1 cellular context compared by ENCODE assay signal in the genomic region with DNA sequence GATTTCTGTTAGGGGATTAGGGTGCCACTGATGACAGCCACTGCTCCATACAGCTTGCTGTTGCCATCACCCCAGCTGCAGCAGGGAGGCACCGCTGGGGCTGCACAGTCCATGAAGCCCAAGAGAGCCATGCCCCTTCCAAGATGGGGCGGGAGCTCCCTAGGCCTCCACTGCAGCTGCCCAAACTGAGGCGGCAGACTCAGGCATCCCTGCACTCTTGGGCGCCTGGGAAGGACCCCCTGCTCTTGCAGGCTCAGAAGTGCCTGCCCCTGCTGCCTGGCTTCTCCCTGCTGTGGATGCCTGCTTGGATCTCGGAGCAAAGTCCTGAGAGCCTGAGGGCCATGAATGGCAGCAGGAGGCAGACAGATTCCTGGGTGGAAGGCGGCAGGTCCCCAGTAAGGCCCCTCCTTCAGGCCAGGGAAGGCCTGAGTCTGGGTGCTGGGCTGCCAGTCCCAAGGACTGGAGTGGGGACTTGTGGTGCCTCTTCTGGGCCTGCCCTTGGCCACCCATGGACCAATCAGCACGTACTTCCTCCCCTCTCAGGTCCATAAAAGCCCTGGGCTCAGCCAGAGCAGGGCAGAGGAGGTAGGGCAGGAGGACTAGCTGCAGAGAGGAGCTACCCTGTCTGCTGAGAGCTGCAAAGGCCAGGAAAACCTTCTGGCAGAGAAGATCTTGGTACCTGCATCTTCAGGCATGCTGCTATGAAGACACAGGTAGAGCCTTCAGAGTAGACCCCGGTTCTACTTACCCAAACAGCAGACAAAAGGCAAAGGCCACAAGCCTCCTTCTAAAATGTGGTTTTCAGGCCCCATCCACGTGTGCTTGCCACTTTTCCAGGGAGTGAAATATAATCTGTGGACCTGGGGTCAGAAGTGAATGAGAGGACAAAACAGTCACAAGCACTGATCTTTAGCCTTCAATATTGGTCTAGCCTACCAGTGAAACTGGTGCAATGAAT.
TF ChIP-seq lines count a peak whose summit lies in the region.

No MANE protein-coding gene starts in this region.

TF ChIP-seq in HepG2, 621 proteins besides CTCF, POLR2A, EP300 and RAD21 (continued from another document and continues in another):
- TF ChIP-seq GPBP1L1 (CRISPR knock-in tag; IDR thresholded peaks at IDR 0.05) (no peak), KLF9 (CRISPR knock-in tag; IDR thresholded peaks at IDR 0.05; ENCODE audit: low read depth) (no peak), CC2D1A (CRISPR knock-in tag; IDR thresholded peaks at IDR 0.05) (no peak), THAP9 (CRISPR knock-in tag; IDR thresholded peaks at IDR 0.05; ENCODE audit: borderline replicate concordance) (peak; percentile 74), ZNF740 (CRISPR knock-in tag; IDR thresholded peaks at IDR 0.05) (no peak), NFRKB (IDR thresholded peaks at IDR 0.05) (no peak), CENPT (CRISPR knock-in tag; IDR thresholded peaks at IDR 0.05; ENCODE audit: low read depth) (no peak), KAT2B (IDR thresholded peaks at IDR 0.05; ENCODE audit: borderline replicate concordance, low read depth, low read length) (no peak), ZNF280D (CRISPR knock-in tag; IDR thresholded peaks at IDR 0.05) (peak; percentile 70; the same call in 1 of the 2 replicates), NCOA5 (CRISPR knock-in tag; IDR thresholded peaks at IDR 0.05) (no peak), TOE1 (CRISPR knock-in tag; IDR thresholded peaks at IDR 0.05) (peak; percentile 88), FOSL1 (CRISPR knock-in tag; IDR thresholded peaks at IDR 0.05; ENCODE audit: borderline replicate concordance) (no peak), ZNF589 (CRISPR knock-in tag; conservative IDR thresholded peaks at IDR 0.05) (no peak), THRA (CRISPR knock-in tag; IDR thresholded peaks at IDR 0.05; ENCODE audit: borderline replicate concordance) (no peak), RELA (CRISPR knock-in tag; IDR thresholded peaks at IDR 0.05) (no peak), TGIF2 (CRISPR knock-in tag; IDR thresholded peaks at IDR 0.05) (peak; percentile 49; the same call in 1 of the 2 replicates), RFXAP (CRISPR knock-in tag; IDR thresholded peaks at IDR 0.05; ENCODE audit: borderline replicate concordance) (no peak), MZF1 (CRISPR knock-in tag; IDR thresholded peaks at IDR 0.05; ENCODE audit: borderline replicate concordance) (no peak), TBX2 (CRISPR knock-in tag; IDR thresholded peaks at IDR 0.05; ENCODE audit: borderline replicate concordance) (no peak; the same call in 1 of the 2 replicates), CSRNP1 (CRISPR knock-in tag; IDR thresholded peaks at IDR 0.05) (0 out of 2 replicates have a peak, but pooled peaks have one; percentile 32), ADNP (CRISPR knock-in tag; IDR thresholded peaks at IDR 0.05) (no peak), ZNF451 (CRISPR knock-in tag; IDR thresholded peaks at IDR 0.05) (peak; percentile 81; the same call in 1 of the 2 replicates), NFIC (IDR thresholded peaks at IDR 0.05; ENCODE audit: low read length) (no peak), ZNF256 (CRISPR knock-in tag; conservative IDR thresholded peaks at IDR 0.05) (no peak), ZBTB26 (CRISPR knock-in tag; IDR thresholded peaks at IDR 0.05; ENCODE audit: borderline replicate concordance) (no peak), GMEB1 (CRISPR knock-in tag; IDR thresholded peaks at IDR 0.05; ENCODE audit: borderline replicate concordance) (peak; percentile 31; the same call in 1 of the 2 replicates), SNAPC2 (CRISPR knock-in tag; IDR thresholded peaks at IDR 0.05) (0 out of 2 replicates have a peak, but pooled peaks have one; percentile 70), ZNF281 (CRISPR knock-in tag; IDR thresholded peaks at IDR 0.05; ENCODE audit: borderline replicate concordance) (no peak)
- TF ChIP-seq, protein P1, sequence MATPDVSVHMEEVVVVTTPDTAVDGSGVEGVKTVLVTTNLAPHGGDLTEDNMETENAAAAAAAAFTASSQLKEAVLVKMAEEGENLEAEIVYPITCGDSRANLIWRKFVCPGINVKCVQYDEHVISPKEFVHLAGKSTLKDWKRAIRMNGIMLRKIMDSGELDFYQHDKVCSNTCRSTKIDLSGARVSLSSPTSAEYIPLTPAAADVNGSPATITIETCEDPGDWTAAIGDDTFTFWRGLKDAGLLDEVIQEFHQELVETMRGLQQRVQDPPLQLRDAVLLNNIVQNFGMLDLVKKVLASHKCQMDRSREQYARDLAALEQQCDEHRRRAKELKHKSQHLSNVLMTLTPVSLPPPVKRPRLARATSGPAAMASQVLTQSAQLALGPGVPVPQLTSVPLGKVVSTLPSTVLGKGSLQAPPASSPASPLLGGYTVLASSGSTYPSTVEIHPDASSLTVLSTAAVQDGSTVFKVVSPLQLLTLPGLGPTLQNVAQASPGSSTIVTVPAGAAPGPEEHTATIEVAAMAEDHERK (CRISPR knock-in tag; IDR thresholded peaks at IDR 0.05; ENCODE audit: low read depth) = no peak
- TF ChIP-seq, protein P2, sequence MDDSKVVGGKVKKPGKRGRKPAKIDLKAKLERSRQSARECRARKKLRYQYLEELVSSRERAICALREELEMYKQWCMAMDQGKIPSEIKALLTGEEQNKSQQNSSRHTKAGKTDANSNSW (CRISPR knock-in tag; IDR thresholded peaks at IDR 0.05; ENCODE audit: borderline replicate concordance) = 0 out of 2 replicates have a peak, but pooled peaks have one; percentile 61
- TF ChIP-seq, protein P3, sequence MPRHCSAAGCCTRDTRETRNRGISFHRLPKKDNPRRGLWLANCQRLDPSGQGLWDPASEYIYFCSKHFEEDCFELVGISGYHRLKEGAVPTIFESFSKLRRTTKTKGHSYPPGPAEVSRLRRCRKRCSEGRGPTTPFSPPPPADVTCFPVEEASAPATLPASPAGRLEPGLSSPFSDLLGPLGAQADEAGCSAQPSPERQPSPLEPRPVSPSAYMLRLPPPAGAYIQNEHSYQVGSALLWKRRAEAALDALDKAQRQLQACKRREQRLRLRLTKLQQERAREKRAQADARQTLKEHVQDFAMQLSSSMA (CRISPR knock-in tag; IDR thresholded peaks at IDR 0.05) = peak; percentile 87
